13 cellular contexts compared by ENCODE assay signal in genomic region chr1:195530961-195531360, GRCh38.
"Had no signal": no experiment of that assay in that cellular context is flagged by ENCODE, and none has a peak within 500 bp of the region (broad histone marks: within the 10 kb centered on the region; RNA-seq: fewer than 3 reads in every experiment).

No MANE protein-coding gene starts in this region.

- DNase-seq: activated CD4-positive, alpha-beta T cell treated with anti-CD3 and anti-CD28 coated beads for 1 hour; activated CD4-positive, alpha-beta T cell treated with anti-CD3 and anti-CD28 coated beads, Interleukin-2, amount 50 U/mL, for 48 hours; activated CD8-positive, alpha-beta memory T cell treated with anti-CD3 and anti-CD28 coated beads, Interleukin-2, amount 10 ng/mL, durations not matched to agents 7 days and 5 days; activated effector memory CD4-positive, alpha-beta T cell treated with anti-CD3 and anti-CD28 coated beads, Interleukin-2, amount 50 U/mL, for 16 hours; activated T-cell treated with anti-CD3 and anti-CD28 coated beads, Interleukin-2, amount 50 U/mL, for 4 hours; amygdala; hypothalamus; small intestine; T1000; thyroid gland had no signal

- ATAC-seq: activated CD8-positive, alpha-beta memory T cell treated with anti-CD3 and anti-CD28 coated beads, Interleukin-2, amount 10 ng/mL, durations not matched to agents 7 days and 5 days; activated naive CD4-positive, alpha-beta T cell treated with anti-CD3 and anti-CD28 coated beads, Interleukin-2, amount 50 U/mL, for 72 hours; activated T-cell treated with anti-CD3 and anti-CD28 coated beads, Interleukin-2, amount 50 U/mL, for 4 hours had no signal

- H3K4me3 ChIP-seq: right atrium auricular region, thyroid gland, vagina had no signal
